In genomic region chr11:91639359-91639758, GRCh38 we compare ENCODE assay signal across 24 cellular contexts.
"Had no signal": no experiment of that assay in that cellular context is flagged by ENCODE, and none has a peak within 500 bp of the region (broad histone marks: within the 10 kb centered on the region; RNA-seq: fewer than 3 reads in every experiment).

No MANE protein-coding gene starts in this region.

- H3K27ac ChIP-seq: KMS-11, SJCRH30 had no signal

- H3K9ac ChIP-seq: KMS-11 had no signal

- H3K4me1 ChIP-seq: SJCRH30 had no signal

- H3K4me2 ChIP-seq: KMS-11 had no signal

- H3K36me3 ChIP-seq: SJCRH30 had no signal

- H3K4me3 ChIP-seq: SJCRH30 had no signal

- H3K27me3 ChIP-seq: SJCRH30 had no signal

- DNase-seq: IMR-90, Kasumi-1, NCI-H1092, NCI-H1105 treated with DMSO at 0.1 percent for 48 hours, NCI-H1417 treated with DMSO at 0.1 percent for 48 hours, NCI-H146, NCI-H1694 treated with DMSO at 0.1 percent for 48 hours, NCI-H1930, NCI-H2081, NCI-H2107, NCI-H2227 treated with DMSO at 0.1 percent for 48 hours, NCI-H524, NCI-H526 treated with DMSO at 0.1 percent for 48 hours, NCI-H748 treated with DMSO at 0.1 percent for 48 hours, PC-3, SHP77 treated with DMSO at 0.1 percent for 48 hours, SJCRH30, T-helper 1 cell, T-helper 17 cell had no signal

- H3K9me3 ChIP-seq: SJCRH30 had no signal

- ATAC-seq: HepG2, Panc1, PC-3, Right ventricle myocardium inferior, SK-N-SH treated with all-trans-retinoic acid at 6 μM for 48 hours, T-helper 17 cell had no signal

- FAIRE-seq: HepG2 had no signal
